Comparison of ENCODE assay signal across 10 cellular contexts in genomic region chr1:36109041-36109679, GRCh38. TPM values are rescaled to one million over a fixed set of nuclear protein-coding genes. Genes with fewer than 3 reads are reported as not detected.
DNase-seq lines count a peak whose midpoint lies in the region; ATAC-seq and TF ChIP-seq lines count a peak whose summit lies in the region.
"Had no signal": no experiment of that assay in that cellular context is flagged by ENCODE, and none has a peak within 500 bp of the region (broad histone marks: within the 10 kb centered on the region; RNA-seq: fewer than 3 reads in every experiment).

No MANE protein-coding gene starts in this region.

- H3K18ac ChIP-seq in IMR-90 (ENCODE audit: low read depth, low read length): no peak overlapping the region

- no peaks in the 10 kb centered on the region for H3K9me3 Mint-ChIP-seq in activated T-cell treated with anti-CD3 and anti-CD28 coated beads, Interleukin-2, amount 50 U/mL, for 72 hours

- no peaks in the 10 kb centered on the region for H3K79me1 ChIP-seq in IMR-90 (ENCODE audit: low read depth in 1 of 2, low read length in 2 of 2)

- peaks cover 2% of the 10 kb centered on the region for H3K4me1 ChIP-seq in IMR-90 (ENCODE audit: control insufficient read depth, insufficient read depth, low read length)
- peaks cover 14% of the 10 kb centered on the region for H3K4me1 ChIP-seq in hepatocyte (ENCODE audit: insufficient read depth)

- no peak overlapping the region for H4K5ac ChIP-seq in IMR-90 (ENCODE audit: low read depth, low read length)

- H3K27ac ChIP-seq in IMR-90 (ENCODE audit: insufficient read depth, low read length): no peak overlapping the region
- peak overlapping the region; percentile 86 for H3K27ac ChIP-seq in hepatocyte

- intact Hi-C loops in IMR-90 (cut with micrococcal nuclease): loop anchor here (10.0 kb wide), 1 partner anchor 106 kb away; no protein-coding TSS in a partner anchor

- peak overlapping the region; percentile 30; the same call in 1 of the 2 replicates for H3K56ac ChIP-seq in IMR-90 (ENCODE audit: extremely low read depth, insufficient read depth, low read length)

- DNase-seq in ACHN (peak; percentile 58), IMR-90 (peak; percentile 78), hepatocyte (ENCODE audit: low spot score) (peak; percentile 56), LoVo (ENCODE audit: low spot score) (no peak), putamen (ENCODE audit: low spot score) (no peak), omental fat pad (ENCODE audit: low spot score) (no peak)
- peak; percentile 61 to 66 for DNase-seq in activated T-cell treated with anti-CD3 and anti-CD28 coated beads, Interleukin-2, amount 50 U/mL, for 72 hours
- DNase-seq: DMS153 had no signal

- no peak for TF ChIP-seq RAD21 in IMR-90 (IDR thresholded peaks at IDR 0.05; ENCODE audit: low read length)

- H2BK5ac ChIP-seq in IMR-90 (ENCODE audit: low read depth, low read length, poor library complexity, severe bottlenecking): no peak overlapping the region

- H2BK15ac ChIP-seq in IMR-90 (ENCODE audit: low read depth, low read length): peak overlapping the region; percentile 95; the same call in 1 of the 3 replicates

- H4K91ac ChIP-seq in IMR-90 (ENCODE audit: insufficient read depth, low read depth, low read length): peak overlapping the region; percentile 89

- whole genome bisulfite sequencing in IMR-90 (ENCODE audit: extremely low coverage in 2 of 2, insufficient read length in 1 of 2), 2 experiments: 56% methylated on average over 3 of the region's 11 CpGs; no CpG with 5 or more reads in 1 of the 2 experiments
- WGBS in hepatocyte (ENCODE audit: low lambda C conversion rate, missing lambda C conversion rate): 65% methylated on average over 11 of the region's 11 CpGs

- H3K4me2 ChIP-seq in IMR-90 (ENCODE audit: low read depth, low read length) (no peak overlapping the region), hepatocyte (peak overlapping the region; percentile 52)

- H3K9me2 ChIP-seq in hepatocyte (replicated peaks; ENCODE audit: insufficient read depth): no peaks in the 10 kb centered on the region

- H3K14ac ChIP-seq in IMR-90 (replicated peaks; ENCODE audit: low read depth, low read length): peak overlapping the region; percentile 81

- no peaks in the 10 kb centered on the region for H3K9me3 ChIP-seq in IMR-90 (ENCODE audit: control insufficient read depth, insufficient read depth, low read length)
- no peaks in the 10 kb centered on the region for H3K9me3 ChIP-seq in hepatocyte (ENCODE audit: low read depth)

- H4K20me1 ChIP-seq in IMR-90 (ENCODE audit: insufficient read depth, low read length) (no peaks in the 10 kb centered on the region), hepatocyte (ENCODE audit: insufficient read depth, poor library complexity, severe bottlenecking) (no peaks in the 10 kb centered on the region)

- no peaks in the 10 kb centered on the region for H3K79me2 ChIP-seq in hepatocyte

- H3K23ac ChIP-seq in IMR-90 (ENCODE audit: low read depth, low read length): peak overlapping the region; percentile 80; the same call in 1 of the 2 replicates

- H2BK20ac ChIP-seq in IMR-90 (ENCODE audit: low read depth, low read length): peak overlapping the region; percentile 90

- peak overlapping the region; percentile 92 for H3K4ac ChIP-seq in IMR-90 (ENCODE audit: low read depth, low read length)

- H3K9me1 ChIP-seq in IMR-90 (ENCODE audit: insufficient read depth, low read length): peaks cover 10% of the 10 kb centered on the region

- peaks cover 21% of the 10 kb centered on the region for H3K4me1 Mint-ChIP-seq in activated T-cell treated with anti-CD3 and anti-CD28 coated beads, Interleukin-2, amount 50 U/mL, for 72 hours (ENCODE audit: low read depth)

- H2AFZ ChIP-seq in IMR-90 (replicated peaks; ENCODE audit: low read length, poor library complexity) (peak overlapping the region; percentile 87), hepatocyte (no peak overlapping the region)

- peak overlapping the region; percentile 96 for H2BK120ac ChIP-seq in IMR-90 (ENCODE audit: low read depth, low read length)

- no peak for TF ChIP-seq POLR2A in IMR-90 (IDR thresholded peaks at IDR 0.05; ENCODE audit: low read depth, low read length)

- H3K27me3 ChIP-seq in IMR-90 (ENCODE audit: control insufficient read depth, insufficient read depth, low read length): no peaks in the 10 kb centered on the region
- H3K27me3 ChIP-seq in hepatocyte: no peaks in the 10 kb centered on the region

- no peak overlapping the region for H3K9ac ChIP-seq in IMR-90 (ENCODE audit: low read depth, low read length)

- H3K36me3 ChIP-seq in IMR-90 (ENCODE audit: control insufficient read depth, insufficient read depth, low read length): no peaks in the 10 kb centered on the region
- no peaks in the 10 kb centered on the region for H3K36me3 ChIP-seq in hepatocyte (replicated peaks; ENCODE audit: insufficient read depth, low read depth)

- in situ Hi-C loops in ACHN (cut with HindIII; ENCODE audit: low pct_ligation_motif_present, low pct_unique_long_range_greater_than_20kb, low sequenced_read_pairs) (no loop called here), IMR-90 (cut with MboI; ENCODE audit: low sequenced_read_pairs) (loop anchor here (5.0 to 25.0 kb wide), 2 partner anchors 178 to 303 kb away; no protein-coding TSS in a partner anchor)

- TF ChIP-seq CTCF in IMR-90 (conservative IDR thresholded peaks at IDR 0.05; ENCODE audit: low read depth, low read length): no peak
- no peak for TF ChIP-seq CTCF in hepatocyte (IDR thresholded peaks at IDR 0.05; ENCODE audit: poor library complexity)
- TF ChIP-seq CTCF in omental fat pad (IDR thresholded peaks at IDR 0.05): no peak

- POLR2A ChIA-PET in IMR-90 (lab: Charles Lee; ENCODE audit: unreplicated experiment): no interaction called here

- peak overlapping the region; percentile 73; the same call in 1 of the 2 replicates for H2AK5ac ChIP-seq in IMR-90 (ENCODE audit: low read depth, low read length)

- H2AK9ac ChIP-seq in IMR-90 (replicated peaks; ENCODE audit: low read depth, low read length, poor library complexity): peak overlapping the region; percentile 73

- H3K4me3 ChIP-seq in IMR-90 (ENCODE audit: insufficient read depth, low read depth, low read length) (no peak overlapping the region), hepatocyte (no peak overlapping the region)

- peak overlapping the region in 1 of 2 experiments; percentile 86; a peak in 2 of 4 replicates for H4K8ac ChIP-seq in IMR-90 (ENCODE audit: low read depth in 2 of 2, low read length in 2 of 2)

- ATAC-seq in IMR-90 (ENCODE audit: low read depth) (peak; percentile 79), omental fat pad (ENCODE audit: low FRiP score) (no peak), GM19452 (IDR thresholded peaks at IDR 0.05; ENCODE audit: unreplicated experiment) (no peak)
- peak; percentile 94 to 96 for ATAC-seq in activated T-cell treated with anti-CD3 and anti-CD28 coated beads, Interleukin-2, amount 50 U/mL, for 72 hours (replicated peaks in 1 of 2)

- H3K27ac Mint-ChIP-seq in activated T-cell treated with anti-CD3 and anti-CD28 coated beads, Interleukin-2, amount 50 U/mL, for 72 hours: peak overlapping the region; percentile 49

- CTCF ChIA-PET in IMR-90 (lab: Yijun Ruan, JAX): no interaction called here

- no peaks in the 10 kb centered on the region for H3K36me3 Mint-ChIP-seq in activated T-cell treated with anti-CD3 and anti-CD28 coated beads, Interleukin-2, amount 50 U/mL, for 72 hours (ENCODE audit: insufficient read depth in 2 of 2)

- no TSS peak for BruUV-seq in IMR-90 (replicated peaks; lab: Mats Ljungman, UMichigan)

- dilution Hi-C loops in IMR-90 (cut with HindIII; ENCODE audit: low sequenced_read_pairs, unreplicated experiment): no loop called here

- no peaks in the 10 kb centered on the region for H3K27me3 Mint-ChIP-seq in activated T-cell treated with anti-CD3 and anti-CD28 coated beads, Interleukin-2, amount 50 U/mL, for 72 hours (ENCODE audit: low read depth)

- H3K4me3 Mint-ChIP-seq in activated T-cell treated with anti-CD3 and anti-CD28 coated beads, Interleukin-2, amount 50 U/mL, for 72 hours: peak overlapping the region; percentile 32 to 66

RNA-seq across cellular contexts. Expression of gene COL8A2, which starts 15.9 kb away (rescaled TPM):
- total RNA-seq in IMR-90 (2012; rRNA removed) (0.54 and 0.56 TPM in 2 replicates), hepatocyte (32.6 and 44.8 TPM in 2 replicates), omental fat pad (1 to 10 TPM; 2.7 to 6.4 (median 3.7) TPM)
- polyA plus RNA-seq in IMR-90 (2012; rRNA removed) (0.83 and 1.1 TPM in 2 replicates), hepatocyte (53.7 and 59.4 TPM in 2 replicates)
- polyA plus RNA-seq in IMR-90 (2012; cell fraction: cytosol; rRNA removed): 0.82 and 1.6 TPM in 2 replicates
- polyA plus RNA-seq in IMR-90 (2012; cell fraction: nucleus; rRNA removed; ENCODE audit: low replicate concordance): 0.79 and 0.88 TPM in 2 replicates
- under 1 TPM; 0.07 to 0.09 TPM for total RNA-seq in activated T-cell treated with anti-CD3 and anti-CD28 coated beads, Interleukin-2, amount 50 U/mL, for 72 hours
- total RNA-seq: T-helper 2 cell treated with Interferon-gamma antibody and Interleukin-4, amounts not matched to agents 100 ng/mL and 5 ng/mL, for 36 hours had no signal

RNA-seq across cellular contexts. Expression of gene ADPRS, which starts 20.5 kb away (rescaled TPM):
- total RNA-seq in IMR-90 (2012; rRNA removed) (27.2 and 31.0 TPM in 2 replicates), hepatocyte (27.4 and 37.6 TPM in 2 replicates), omental fat pad (10 to 100 TPM; 32.6 to 43.5 (median 39.0) TPM)
- polyA plus RNA-seq in IMR-90 (2012; rRNA removed) (37.1 and 37.2 TPM in 2 replicates), hepatocyte (40.9 and 42.7 TPM in 2 replicates)
- 47.8 and 52.4 TPM in 2 replicates for polyA plus RNA-seq in IMR-90 (2012; cell fraction: cytosol; rRNA removed)
- polyA plus RNA-seq in IMR-90 (2012; cell fraction: nucleus; rRNA removed; ENCODE audit: low replicate concordance): 22.4 and 39.5 TPM in 2 replicates
- total RNA-seq in activated T-cell treated with anti-CD3 and anti-CD28 coated beads, Interleukin-2, amount 50 U/mL, for 72 hours: 10 to 100 TPM; 23.2 to 28.9 TPM

RNA-seq across cellular contexts. Expression of gene TEKT2, which starts 25.3 kb away (rescaled TPM):
- total RNA-seq in IMR-90 (2012; rRNA removed): 0.18 TPM in 1 of 2 replicates, not detected in the other
- polyA plus RNA-seq in IMR-90 (2012; rRNA removed): 0.14 TPM in 1 of 2 replicates, not detected in the other
- polyA plus RNA-seq in IMR-90 (2012; cell fraction: cytosol; rRNA removed): 0.05 TPM in 1 of 2 replicates, not detected in the other
- polyA plus RNA-seq in IMR-90 (2012; cell fraction: nucleus; rRNA removed; ENCODE audit: low replicate concordance): 0.44 and 0.58 TPM in 2 replicates
- under 1 TPM; 0.17 to 0.37 TPM for total RNA-seq in activated T-cell treated with anti-CD3 and anti-CD28 coated beads, Interleukin-2, amount 50 U/mL, for 72 hours
- 1.1 TPM in 1 of 2 replicates, not detected in the other for total RNA-seq in hepatocyte
- 0.16 and 1.4 TPM in 2 replicates for polyA plus RNA-seq in hepatocyte
- total RNA-seq in omental fat pad: 1 to 10 TPM in 1 of 4 donors, under 1 TPM in 2, not detected in 1; 0.24 to 1.1 (median 0.44) TPM
- total RNA-seq: T-helper 2 cell treated with Interferon-gamma antibody and Interleukin-4, amounts not matched to agents 100 ng/mL and 5 ng/mL, for 36 hours had no signal

RNA-seq across cellular contexts. Expression of gene TRAPPC3, which starts 40.1 kb away (rescaled TPM):
- total RNA-seq in IMR-90 (2012; rRNA removed) (76.0 and 101 TPM in 2 replicates), hepatocyte (128 and 139 TPM in 2 replicates), omental fat pad (100 to 1,000 TPM in 1 of 4 donors, 10 to 100 TPM in 3; 76.3 to 104 (median 83.2) TPM)
- polyA plus RNA-seq in IMR-90 (2012; rRNA removed) (63.5 and 77.8 TPM in 2 replicates), hepatocyte (131 and 148 TPM in 2 replicates)
- 67.3 and 70.8 TPM in 2 replicates for polyA plus RNA-seq in IMR-90 (2012; cell fraction: cytosol; rRNA removed)
- polyA plus RNA-seq in IMR-90 (2012; cell fraction: nucleus; rRNA removed; ENCODE audit: low replicate concordance): 31.1 and 62.4 TPM in 2 replicates
- 10 to 100 TPM; 46.2 to 56.2 TPM for total RNA-seq in activated T-cell treated with anti-CD3 and anti-CD28 coated beads, Interleukin-2, amount 50 U/mL, for 72 hours

RNA-seq across cellular contexts. Expression of gene MAP7D1, which starts 46.8 kb away (rescaled TPM):
- 30.8 and 32.3 TPM in 2 replicates for total RNA-seq in IMR-90 (2012; rRNA removed)
- polyA plus RNA-seq in IMR-90 (2012; rRNA removed): 81.9 and 83.2 TPM in 2 replicates
- 96.4 and 165 TPM in 2 replicates for polyA plus RNA-seq in IMR-90 (2012; cell fraction: cytosol; rRNA removed)
- polyA plus RNA-seq in IMR-90 (2012; cell fraction: nucleus; rRNA removed; ENCODE audit: low replicate concordance): 182 and 323 TPM in 2 replicates
- total RNA-seq in activated T-cell treated with anti-CD3 and anti-CD28 coated beads, Interleukin-2, amount 50 U/mL, for 72 hours: 100 to 1,000 TPM; 131 to 142 TPM
- 46.0 and 48.4 TPM in 2 replicates for total RNA-seq in hepatocyte
- polyA plus RNA-seq in hepatocyte: 84.7 and 97.8 TPM in 2 replicates
- 100 to 1,000 TPM in 3 of 4 donors, 10 to 100 TPM in 1; 73.3 to 244 (median 115) TPM for total RNA-seq in omental fat pad

Comparison
In these comparisons a context has a peak if more than half of its experiments do, and no peak if none do; other contexts are left out.
1. DNase-seq: peak in ACHN (single experiment), IMR-90 (single experiment), activated T-cell treated with anti-CD3 and anti-CD28 coated beads, Interleukin-2, amount 50 U/mL, for 72 hours (2 of 2) and hepatocyte (single experiment); none in LoVo (single experiment), putamen (single experiment) and omental fat pad (single experiment).
2. ATAC-seq: peak in IMR-90 (single experiment) and activated T-cell treated with anti-CD3 and anti-CD28 coated beads, Interleukin-2, amount 50 U/mL, for 72 hours (2 of 2); none in omental fat pad (single experiment) and GM19452 (single experiment).